Comparison of ENCODE assay signal across 1 cellular context in the genomic region with DNA sequence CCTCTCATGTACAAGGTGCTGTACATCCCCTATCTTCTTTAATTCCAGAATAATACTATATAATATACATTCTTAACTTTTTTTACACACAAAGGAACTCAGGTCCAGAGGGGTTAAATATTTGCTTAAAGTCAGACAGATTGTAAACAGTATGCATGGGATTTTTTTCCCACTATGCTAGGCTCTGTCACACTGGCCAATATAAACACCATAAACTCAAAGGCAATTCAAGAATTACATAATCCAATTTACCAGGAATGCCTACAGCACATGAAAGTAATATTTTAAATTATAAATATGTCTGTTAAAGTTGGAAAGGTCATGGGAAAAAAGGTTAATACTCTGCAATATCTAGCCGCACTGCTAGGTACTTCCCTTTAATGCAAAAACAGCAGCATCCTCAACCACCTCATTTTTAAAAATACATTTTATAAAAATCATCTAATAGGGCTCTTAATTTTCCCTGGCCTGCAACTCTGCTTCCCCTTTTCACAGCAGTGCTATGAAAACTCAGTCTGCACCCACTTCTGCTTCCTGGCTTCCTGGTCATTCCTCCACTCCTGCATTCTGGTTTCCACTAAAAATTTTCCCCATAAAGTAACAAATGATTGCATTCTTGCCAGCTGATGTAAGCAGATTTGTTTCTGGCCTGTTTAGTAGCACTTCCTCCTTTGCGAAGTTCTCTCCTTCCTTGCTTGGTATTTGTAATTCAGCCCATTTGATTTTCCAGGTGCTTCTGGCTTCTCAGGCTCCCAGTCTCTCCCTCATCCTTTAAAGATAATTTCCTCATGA.
TF ChIP-seq lines count a peak whose summit lies in the region.

No MANE protein-coding gene starts in this region.

TF ChIP-seq in HepG2, 621 proteins besides CTCF, POLR2A, EP300 and RAD21 (continued from another document):
- TF ChIP-seq, protein P1, sequence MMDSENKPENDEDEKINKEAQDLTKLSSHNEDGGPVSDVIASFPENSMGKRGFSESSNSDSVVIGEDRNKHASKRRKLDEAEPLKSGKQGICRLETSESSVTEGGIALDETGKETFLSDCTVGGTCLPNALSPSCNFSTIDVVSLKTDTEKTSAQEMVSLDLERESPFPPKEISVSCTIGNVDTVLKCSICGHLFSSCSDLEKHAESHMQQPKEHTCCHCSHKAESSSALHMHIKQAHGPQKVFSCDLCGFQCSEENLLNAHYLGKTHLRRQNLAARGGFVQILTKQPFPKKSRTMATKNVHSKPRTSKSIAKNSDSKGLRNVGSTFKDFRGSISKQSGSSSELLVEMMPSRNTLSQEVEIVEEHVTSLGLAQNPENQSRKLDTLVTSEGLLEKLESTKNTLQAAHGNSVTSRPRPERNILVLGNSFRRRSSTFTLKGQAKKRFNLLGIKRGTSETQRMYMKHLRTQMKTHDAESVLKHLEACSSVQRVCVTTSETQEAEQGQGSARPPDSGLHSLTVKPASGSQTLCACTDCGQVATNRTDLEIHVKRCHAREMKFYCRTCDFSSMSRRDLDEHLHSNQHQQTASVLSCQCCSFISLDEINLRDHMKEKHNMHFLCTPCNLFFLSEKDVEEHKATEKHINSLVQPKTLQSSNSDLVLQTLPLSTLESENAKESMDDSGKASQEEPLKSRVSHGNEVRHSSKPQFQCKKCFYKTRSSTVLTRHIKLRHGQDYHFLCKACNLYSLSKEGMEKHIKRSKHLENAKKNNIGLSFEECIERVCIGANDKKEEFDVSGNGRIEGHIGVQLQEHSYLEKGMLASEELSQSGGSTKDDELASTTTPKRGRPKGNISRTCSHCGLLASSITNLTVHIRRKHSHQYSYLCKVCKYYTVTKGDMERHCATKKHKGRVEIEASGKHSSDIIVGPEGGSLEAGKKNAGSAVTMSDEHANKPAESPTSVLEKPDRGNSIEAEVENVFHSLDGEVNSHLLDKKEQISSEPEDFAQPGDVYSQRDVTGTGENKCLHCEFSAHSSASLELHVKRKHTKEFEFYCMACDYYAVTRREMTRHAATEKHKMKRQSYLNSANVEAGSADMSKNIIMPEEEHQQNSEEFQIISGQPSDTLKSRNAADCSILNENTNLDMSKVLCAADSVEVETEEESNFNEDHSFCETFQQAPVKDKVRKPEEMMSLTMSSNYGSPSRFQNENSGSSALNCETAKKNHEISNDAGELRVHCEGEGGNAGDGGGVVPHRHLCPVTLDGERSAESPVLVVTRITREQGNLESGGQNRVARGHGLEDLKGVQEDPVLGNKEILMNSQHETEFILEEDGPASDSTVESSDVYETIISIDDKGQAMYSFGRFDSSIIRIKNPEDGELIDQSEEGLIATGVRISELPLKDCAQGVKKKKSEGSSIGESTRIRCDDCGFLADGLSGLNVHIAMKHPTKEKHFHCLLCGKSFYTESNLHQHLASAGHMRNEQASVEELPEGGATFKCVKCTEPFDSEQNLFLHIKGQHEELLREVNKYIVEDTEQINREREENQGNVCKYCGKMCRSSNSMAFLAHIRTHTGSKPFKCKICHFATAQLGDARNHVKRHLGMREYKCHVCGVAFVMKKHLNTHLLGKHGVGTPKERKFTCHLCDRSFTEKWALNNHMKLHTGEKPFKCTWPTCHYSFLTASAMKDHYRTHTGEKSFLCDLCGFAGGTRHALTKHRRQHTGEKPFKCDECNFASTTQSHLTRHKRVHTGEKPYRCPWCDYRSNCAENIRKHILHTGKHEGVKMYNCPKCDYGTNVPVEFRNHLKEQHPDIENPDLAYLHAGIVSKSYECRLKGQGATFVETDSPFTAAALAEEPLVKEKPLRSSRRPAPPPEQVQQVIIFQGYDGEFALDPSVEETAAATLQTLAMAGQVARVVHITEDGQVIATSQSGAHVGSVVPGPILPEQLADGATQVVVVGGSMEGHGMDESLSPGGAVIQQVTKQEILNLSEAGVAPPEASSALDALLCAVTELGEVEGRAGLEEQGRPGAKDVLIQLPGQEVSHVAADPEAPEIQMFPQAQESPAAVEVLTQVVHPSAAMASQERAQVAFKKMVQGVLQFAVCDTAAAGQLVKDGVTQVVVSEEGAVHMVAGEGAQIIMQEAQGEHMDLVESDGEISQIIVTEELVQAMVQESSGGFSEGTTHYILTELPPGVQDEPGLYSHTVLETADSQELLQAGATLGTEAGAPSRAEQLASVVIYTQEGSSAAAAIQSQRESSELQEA (CRISPR knock-in tag; IDR thresholded peaks at IDR 0.05; ENCODE audit: not compliant biosample characterization): no peak
- TF ChIP-seq MIXL1 (CRISPR knock-in tag; IDR thresholded peaks at IDR 0.05) (0 out of 2 replicates have a peak, but pooled peaks have one; percentile 67), ZNF652 (CRISPR knock-in tag; IDR thresholded peaks at IDR 0.05; ENCODE audit: borderline replicate concordance, low read depth) (peak; percentile 83; the same call in 1 of the 2 replicates), FOXA3 (CRISPR knock-in tag; IDR thresholded peaks at IDR 0.05) (peak; percentile 33; the same call in 1 of the 2 replicates)
